1 cellular context compared by ENCODE assay signal in the genomic region with DNA sequence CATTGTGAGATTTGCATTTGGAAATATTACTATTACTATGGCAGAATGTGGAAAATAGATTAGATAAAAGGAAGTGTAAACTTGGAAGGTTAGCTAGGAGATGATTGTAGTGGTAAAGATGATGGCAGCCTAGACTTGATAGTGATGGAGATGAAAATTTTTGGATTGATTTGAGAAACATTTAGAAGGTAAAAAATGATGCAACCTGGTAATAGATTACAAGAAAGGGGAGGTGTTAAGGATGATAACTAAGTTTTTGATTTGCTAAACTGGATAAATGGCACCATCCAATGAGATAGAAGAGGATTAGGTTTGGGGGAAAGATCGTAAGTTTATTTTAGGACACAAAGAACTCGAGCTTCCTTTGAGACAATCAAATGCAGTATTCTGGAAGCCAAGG.
TF ChIP-seq lines count a peak whose summit lies in the region.

No MANE protein-coding gene starts in this region.

TF ChIP-seq in K562, 482 proteins besides CTCF, POLR2A, EP300 and RAD21:
- TF ChIP-seq FOXP4 (CRISPR knock-in tag; IDR thresholded peaks at IDR 0.05; ENCODE audit: borderline replicate concordance) (no peak), ESRRA (IDR thresholded peaks at IDR 0.05; ENCODE audit: borderline replicate concordance, low read depth) (no peak), NELFE (IDR thresholded peaks at IDR 0.05; ENCODE audit: insufficient read depth, insufficient read length) (no peak), ZNF121 (CRISPR knock-in tag; conservative IDR thresholded peaks at IDR 0.05) (no peak), POLR2H (tag; IDR thresholded peaks at IDR 0.05; ENCODE audit: low read depth) (no peak), MLX (CRISPR knock-in tag; conservative IDR thresholded peaks at IDR 0.05) (no peak), TAF9B (IDR thresholded peaks at IDR 0.05; ENCODE audit: partially characterized antibody) (peak; percentile 8), CEBPG (CRISPR knock-in tag; IDR thresholded peaks at IDR 0.05) (0 out of 2 replicates have a peak, but pooled peaks have one; percentile 38), CEBPG (tag; conservative IDR thresholded peaks at IDR 0.05 in 1 of 2, IDR thresholded peaks at IDR 0.05 in 1 of 2) (peak; percentile 30 to 54; a peak in 1 of 4 replicates)
- TF ChIP-seq, protein P1, sequence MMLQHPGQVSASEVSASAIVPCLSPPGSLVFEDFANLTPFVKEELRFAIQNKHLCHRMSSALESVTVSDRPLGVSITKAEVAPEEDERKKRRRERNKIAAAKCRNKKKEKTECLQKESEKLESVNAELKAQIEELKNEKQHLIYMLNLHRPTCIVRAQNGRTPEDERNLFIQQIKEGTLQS (IDR thresholded peaks at IDR 0.05): peak; percentile 69; the same call in 1 of the 2 replicates
- TF ChIP-seq, protein P1 (CRISPR knock-in tag; conservative IDR thresholded peaks at IDR 0.05): no peak
